ENCODE assay signal across 30 cellular contexts in genomic region chr3:136050250-136050649, GRCh38.
"Had no signal": no experiment of that assay in that cellular context is flagged by ENCODE, and none has a peak within 500 bp of the region (broad histone marks: within the 10 kb centered on the region; RNA-seq: fewer than 3 reads in every experiment).

No MANE protein-coding gene starts in this region.

- ATAC-seq: esophagus mucosa; foreskin keratinocyte; left colon; lower lobe of right lung; natural killer cell; right lobe of liver; stimulated activated effector memory CD8-positive, alpha-beta T cell treated with anti-CD3 and anti-CD28 coated beads, Interleukin-12 subunit alpha, Interleukin-12 subunit beta, amount 100 ng/mL, for 72 hours had no signal

- H3K4me1 ChIP-seq: colonic mucosa, foreskin keratinocyte, lower lobe of right lung, right lobe of liver, stomach, thyroid gland, vagina had no signal

- H3K27ac ChIP-seq: colonic mucosa, epithelial cell of prostate, foreskin keratinocyte, left ventricle myocardium inferior, lower lobe of right lung, ovary, right lobe of liver, stomach, thyroid gland, vagina had no signal

- H3K27me3 Mint-ChIP-seq: dendritic cell treated with granulocyte-macrophage colony-stimulating factor and Interleukin-4, amounts not matched to agents 40 ng/mL and 50 ng/mL, for 4 days had no signal

- H3K9me3 ChIP-seq: colonic mucosa, left ventricle myocardium inferior, lower lobe of right lung, ovary, right lobe of liver, stomach, thyroid gland, vagina had no signal

- H3K9me3 Mint-ChIP-seq: dendritic cell treated with granulocyte-macrophage colony-stimulating factor and Interleukin-4, amounts not matched to agents 40 ng/mL and 50 ng/mL, for 4 days; endodermal cell; immature natural killer cell; natural killer cell; stimulated activated effector memory CD8-positive, alpha-beta T cell treated with anti-CD3 and anti-CD28 coated beads, Interleukin-12 subunit alpha, Interleukin-12 subunit beta, amount 100 ng/mL, for 72 hours had no signal

- H3K4me3 ChIP-seq: colonic mucosa, left ventricle myocardium inferior, lower lobe of right lung, ovary, right lobe of liver, smooth muscle cell, stomach, thyroid gland, vagina had no signal

- H3K4me1 Mint-ChIP-seq: stimulated activated effector memory CD8-positive, alpha-beta T cell treated with anti-CD3 and anti-CD28 coated beads, Interleukin-12 subunit alpha, Interleukin-12 subunit beta, amount 100 ng/mL, for 72 hours had no signal

- H3K27me3 ChIP-seq: colonic mucosa, foreskin keratinocyte, ovary, right lobe of liver, stomach, thyroid gland, vagina had no signal

- H3K4me3 Mint-ChIP-seq: dendritic cell treated with granulocyte-macrophage colony-stimulating factor and Interleukin-4, amounts not matched to agents 40 ng/mL and 50 ng/mL, for 4 days; endodermal cell; immature natural killer cell; natural killer cell; stimulated activated effector memory CD8-positive, alpha-beta T cell treated with anti-CD3 and anti-CD28 coated beads, Interleukin-12 subunit alpha, Interleukin-12 subunit beta, amount 100 ng/mL, for 72 hours had no signal

- H3K36me3 ChIP-seq: colonic mucosa, ovary, right lobe of liver had no signal

- H3K36me3 Mint-ChIP-seq: immature natural killer cell; natural killer cell; stimulated activated effector memory CD8-positive, alpha-beta T cell treated with anti-CD3 and anti-CD28 coated beads, Interleukin-12 subunit alpha, Interleukin-12 subunit beta, amount 100 ng/mL, for 72 hours had no signal

- DNase-seq: colonic mucosa; effector CD8-positive, alpha-beta T cell; endodermal cell; foreskin keratinocyte; glutamatergic neuron; hypothalamus; immature natural killer cell; islet precursor cell; kidney glomerular epithelial cell; left colon; left ventricle myocardium inferior; lower lobe of right lung; natural killer cell; occipital lobe; ovary; posterior cingulate gyrus; right lobe of liver; stimulated activated CD4-positive, alpha-beta T cell treated with anti-CD3 and anti-CD28 coated beads, Interleukin-12 subunit alpha, Interleukin-12 subunit beta, amount 100 ng/mL, for 4 hours; stimulated activated CD4-positive, alpha-beta T cell treated with anti-CD3 and anti-CD28 coated beads, Interleukin-1b, Interleukin-23, amount 100 ng/mL, for 48 hours; stimulated activated CD4-positive, alpha-beta T cell treated with anti-CD3 and anti-CD28 coated beads, Interleukin-4, amount 100 ng/mL, for 1 hour; stimulated activated naive CD4-positive, alpha-beta T cell treated with Interleukin-2 at 50 U/mL for 16 hours; stomach; thyroid gland; trophoblast cell had no signal

- H3K27ac Mint-ChIP-seq: dendritic cell treated with granulocyte-macrophage colony-stimulating factor and Interleukin-4, amounts not matched to agents 40 ng/mL and 50 ng/mL, for 4 days; endodermal cell; immature natural killer cell; natural killer cell; stimulated activated effector memory CD8-positive, alpha-beta T cell treated with anti-CD3 and anti-CD28 coated beads, Interleukin-12 subunit alpha, Interleukin-12 subunit beta, amount 100 ng/mL, for 72 hours had no signal
